13 cellular contexts compared by ENCODE assay signal in genomic region chr17:2687074-2687418, GRCh38. TPM values are rescaled to one million over a fixed set of nuclear protein-coding genes. Genes with fewer than 3 reads are reported as not detected.
DNase-seq lines count a peak whose midpoint lies in the region; ATAC-seq and TF ChIP-seq lines count a peak whose summit lies in the region.
"Had no signal": no experiment of that assay in that cellular context is flagged by ENCODE, and none has a peak within 500 bp of the region (broad histone marks: within the 10 kb centered on the region; RNA-seq: fewer than 3 reads in every experiment).

No MANE protein-coding gene starts in this region.

- H3K4me3 ChIP-seq in heart left ventricle (no peak overlapping the region), hepatocyte (no peak overlapping the region), thoracic aorta (no peak overlapping the region)
- H3K4me3 ChIP-seq: BLaER1 treated with 17β-estradiol and CSF1 and Interleukin-3, amounts not matched to agents 10 nM and 100 nM; SJSA1 had no signal

- no peak for DNase-seq in heart left ventricle
- DNase-seq in Right ventricle myocardium superior = no peak
- DNase-seq in activated B cell treated with CpG ODN at 0.5 μM for 24 hours = no peak
- DNase-seq in hepatocyte (ENCODE audit: low spot score) = no peak
- no peak for DNase-seq in thoracic aorta (ENCODE audit: low spot score)
- no peak for DNase-seq in medulla oblongata (ENCODE audit: extremely low spot score)
- no peak for DNase-seq in NCI-H1105 (lab: John Stamatoyannopoulos, UW)
- DNase-seq: activated CD4-positive, alpha-beta T cell treated with anti-CD3 and anti-CD28 coated beads for 4 hours; effector memory CD4-positive, alpha-beta T cell; NCI-H1092 treated with DMSO at 0.1 percent for 48 hours had no signal

- H3K27ac Mint-ChIP-seq in activated B cell treated with CpG ODN at 0.5 μM for 24 hours = peak overlapping the region; percentile 18

- H3K36me3 ChIP-seq in heart left ventricle (peaks cover 0 to 56% (median 45%) of the 10 kb centered on the region in 9 donors), hepatocyte (replicated peaks; ENCODE audit: insufficient read depth, low read depth) (peaks cover 1% of the 10 kb centered on the region), thoracic aorta (peaks cover 14% of the 10 kb centered on the region)

- H3K27me3 ChIP-seq in heart left ventricle (no peaks in the 10 kb centered on the region), hepatocyte (no peaks in the 10 kb centered on the region), thoracic aorta (replicated peaks; ENCODE audit: insufficient read depth) (no peaks in the 10 kb centered on the region)
- H3K27me3 ChIP-seq: BLaER1 treated with 17β-estradiol and CSF1 and Interleukin-3, amounts not matched to agents 10 nM and 100 nM; SJSA1 had no signal

- H3K4me1 ChIP-seq in heart left ventricle (peaks cover 0 to 52% (median 24%) of the 10 kb centered on the region in 12 donors), hepatocyte (ENCODE audit: insufficient read depth) (peaks cover 5% of the 10 kb centered on the region), thoracic aorta (ENCODE audit: control insufficient read depth in 1 of 2, low read depth in 2 of 2) (peaks cover 9 to 20% of the 10 kb centered on the region in 2 donors)
- H3K4me1 ChIP-seq: SJSA1 had no signal

- H2AFZ ChIP-seq in hepatocyte = no peak overlapping the region

- no peaks in the 10 kb centered on the region for H3K9me2 ChIP-seq in hepatocyte (replicated peaks; ENCODE audit: insufficient read depth)

- intact Hi-C loops in heart left ventricle (cut with DNase I) = loop anchor here in 4 of 10 donors (10.0 kb wide), 4 partner anchors 92 to 302 kb away; partner anchors contain the start of genes METTL16 (in 3 of the 4) and PAFAH1B1 (in 1 of the 4)
- intact Hi-C loops in Right ventricle myocardium superior (cut with DNase I) = no loop called here
- intact Hi-C loops in activated B cell treated with CpG ODN at 0.5 μM for 24 hours (cut with micrococcal nuclease) = no loop called here

- 79 to 92% (median 85%) methylated on average over 6 of the region's 6 CpGs for WGBS in heart left ventricle, 4 donors
- 96% methylated on average over 6 of the region's 6 CpGs for WGBS in hepatocyte (ENCODE audit: low lambda C conversion rate, missing lambda C conversion rate)

- no peaks in the 10 kb centered on the region for H3K9me3 Mint-ChIP-seq in activated B cell treated with CpG ODN at 0.5 μM for 24 hours

- CTCF ChIA-PET in activated B cell treated with CpG ODN at 0.5 μM for 24 hours (lab: Charles Lee) = interaction anchor here (0.9 kb wide), 1 partner anchor 12 kb away, joined by 3 read pairs; no protein-coding TSS in a partner anchor

- H3K9me3 ChIP-seq in heart left ventricle = no peaks in the 10 kb centered on the region
- no peaks in the 10 kb centered on the region for H3K9me3 ChIP-seq in hepatocyte (ENCODE audit: low read depth)
- no peaks in the 10 kb centered on the region for H3K9me3 ChIP-seq in thoracic aorta
- H3K9me3 ChIP-seq: BLaER1 treated with 17β-estradiol and CSF1 and Interleukin-3, amounts not matched to agents 10 nM and 100 nM; SJSA1 had no signal

- POLR2A ChIA-PET in activated B cell treated with CpG ODN at 0.5 μM for 24 hours (lab: Charles Lee) = no interaction called here

- no peak for TF ChIP-seq CTCF in heart left ventricle (IDR thresholded peaks at IDR 0.05)
- TF ChIP-seq CTCF in activated B cell treated with CpG ODN at 0.5 μM for 24 hours (IDR thresholded peaks at IDR 0.05) = no peak
- TF ChIP-seq CTCF in hepatocyte (IDR thresholded peaks at IDR 0.05; ENCODE audit: poor library complexity) = no peak
- no peak for TF ChIP-seq CTCF in thoracic aorta (IDR thresholded peaks at IDR 0.05)

- H3K27ac ChIP-seq in heart left ventricle (peak overlapping the region in 10 of 12 donors; percentile 2 to 81 (median 24)), hepatocyte (peak overlapping the region; percentile 13), thoracic aorta (peak overlapping the region; percentile 40 to 45)
- H3K27ac ChIP-seq: SJSA1 had no signal

- H3K4me2 ChIP-seq in hepatocyte = no peak overlapping the region
- H3K4me2 ChIP-seq: BLaER1 treated with 17β-estradiol and CSF1 and Interleukin-3, amounts not matched to agents 10 nM and 100 nM had no signal

- peaks cover under 1% of the 10 kb centered on the region for H3K79me2 ChIP-seq in hepatocyte

- peaks cover 43% of the 10 kb centered on the region for H3K36me3 Mint-ChIP-seq in activated B cell treated with CpG ODN at 0.5 μM for 24 hours (ENCODE audit: low read depth)

- peaks cover 6% of the 10 kb centered on the region for H3K4me1 Mint-ChIP-seq in activated B cell treated with CpG ODN at 0.5 μM for 24 hours

- no peak for ATAC-seq in heart left ventricle
- no peak for ATAC-seq in Right ventricle myocardium superior (ENCODE audit: poor library complexity)
- no peak for ATAC-seq in activated B cell treated with CpG ODN at 0.5 μM for 24 hours (ENCODE audit: low read depth)
- ATAC-seq in thoracic aorta (ENCODE audit: insufficient number of reproducible peaks, low FRiP score, low read depth) = no peak
- ATAC-seq in HG03469 (IDR thresholded peaks at IDR 0.05; ENCODE audit: unreplicated experiment) = no peak

- H4K20me1 ChIP-seq in hepatocyte (ENCODE audit: insufficient read depth, poor library complexity, severe bottlenecking) = peaks cover 5% of the 10 kb centered on the region

- no peak overlapping the region for H3K4me3 Mint-ChIP-seq in activated B cell treated with CpG ODN at 0.5 μM for 24 hours

- no peak for TF ChIP-seq POLR2A in heart left ventricle (IDR thresholded peaks at IDR 0.05)

- H3K27me3 Mint-ChIP-seq in activated B cell treated with CpG ODN at 0.5 μM for 24 hours = no peaks in the 10 kb centered on the region

RNA-seq across cellular contexts. Expression of gene CLUH, which starts 24.5 kb away (rescaled TPM):
- total RNA-seq in heart left ventricle (100 to 1,000 TPM; 104 to 298 (median 157) TPM), Right ventricle myocardium superior (175 TPM), activated B cell treated with CpG ODN at 0.5 μM for 24 hours (101 and 115 TPM in 2 replicates), hepatocyte (28.7 and 45.5 TPM in 2 replicates), thoracic aorta (10 to 100 TPM; 36.3 to 65.4 TPM)
- polyA plus RNA-seq in heart left ventricle (100 to 1,000 TPM in 1 of 2 donors, 10 to 100 TPM in 1; 89.5 to 123 TPM), hepatocyte (50.2 and 54.4 TPM in 2 replicates)
